ENCODE assay signal across 21 cellular contexts in genomic region chr15:77454265-77454664, GRCh38.
"Had no signal": no experiment of that assay in that cellular context is flagged by ENCODE, and none has a peak within 500 bp of the region (broad histone marks: within the 10 kb centered on the region; RNA-seq: fewer than 3 reads in every experiment).

No MANE protein-coding gene starts in this region.

- H3K27me3 ChIP-seq: colonic mucosa, neutrophil, testis, upper lobe of left lung had no signal

- ATAC-seq: activated CD4-positive, CD25-positive, alpha-beta regulatory T cell treated with anti-CD3 and anti-CD28 coated beads, Interleukin-2, amount 50 U/mL, for 24 hours; esophagus mucosa; left lobe of liver; mucosa of descending colon; naive thymus-derived CD4-positive, alpha-beta T cell; right cardiac atrium; stimulated activated naive CD8-positive, alpha-beta T cell treated with anti-CD3 and anti-CD28 coated beads, Interleukin-15, amount 100 ng/mL, for 72 hours; T-cell had no signal

- H3K27me3 Mint-ChIP-seq: activated naive CD8-positive, alpha-beta T cell treated with anti-CD3 and anti-CD28 coated beads, Interleukin-2, amount 10 ng/mL, durations not matched to agents 7 days and 5 days; naive thymus-derived CD4-positive, alpha-beta T cell; progenitor cell of endocrine pancreas; stimulated activated naive CD8-positive, alpha-beta T cell treated with anti-CD3 and anti-CD28 coated beads, Interleukin-15, amount 100 ng/mL, for 72 hours; T-cell had no signal

- H3K9me3 Mint-ChIP-seq: activated naive CD8-positive, alpha-beta T cell treated with anti-CD3 and anti-CD28 coated beads, Interleukin-2, amount 10 ng/mL, durations not matched to agents 7 days and 5 days; activated T-helper 1 cell treated with anti-CD3 and anti-CD28 coated beads, Interleukin-12 subunit alpha, Interleukin-12 subunit beta, Interleukin-2, Interleukin-4 antibody, amounts not matched to agents 30 ng/mL and 10 ng/mL and 1 ng/mL, durations not matched to agents 14 hours and 24 hours and 36 hours; stimulated activated naive CD8-positive, alpha-beta T cell treated with anti-CD3 and anti-CD28 coated beads, Interleukin-15, amount 100 ng/mL, for 72 hours; T-cell had no signal

- H3K27ac Mint-ChIP-seq: activated naive CD8-positive, alpha-beta T cell treated with anti-CD3 and anti-CD28 coated beads, Interleukin-2, amount 10 ng/mL, durations not matched to agents 7 days and 5 days; activated T-helper 1 cell treated with anti-CD3 and anti-CD28 coated beads, Interleukin-12 subunit alpha, Interleukin-12 subunit beta, Interleukin-2, Interleukin-4 antibody, amounts not matched to agents 30 ng/mL and 10 ng/mL and 1 ng/mL, durations not matched to agents 14 hours and 24 hours and 36 hours; naive thymus-derived CD4-positive, alpha-beta T cell; progenitor cell of endocrine pancreas; stimulated activated naive CD8-positive, alpha-beta T cell treated with anti-CD3 and anti-CD28 coated beads, Interleukin-15, amount 100 ng/mL, for 72 hours; T-cell had no signal

- H3K4me3 Mint-ChIP-seq: activated naive CD8-positive, alpha-beta T cell treated with anti-CD3 and anti-CD28 coated beads, Interleukin-2, amount 10 ng/mL, durations not matched to agents 7 days and 5 days; activated T-helper 1 cell treated with anti-CD3 and anti-CD28 coated beads, Interleukin-12 subunit alpha, Interleukin-12 subunit beta, Interleukin-2, Interleukin-4 antibody, amounts not matched to agents 30 ng/mL and 10 ng/mL and 1 ng/mL, durations not matched to agents 14 hours and 24 hours and 36 hours; naive thymus-derived CD4-positive, alpha-beta T cell; stimulated activated naive CD8-positive, alpha-beta T cell treated with anti-CD3 and anti-CD28 coated beads, Interleukin-15, amount 100 ng/mL, for 72 hours; T-cell had no signal

- H3K27ac ChIP-seq: colonic mucosa, neutrophil, testis had no signal

- H3K4me3 ChIP-seq: colonic mucosa, mucosa of descending colon, testis, upper lobe of left lung had no signal

- H3K9me3 ChIP-seq: colonic mucosa, mucosa of descending colon, neutrophil, testis, upper lobe of left lung had no signal

- DNase-seq: activated CD4-positive, alpha-beta T cell treated with anti-CD3 and anti-CD28 coated beads, Interleukin-2, amount 50 U/mL, for 1 hour; activated CD8-positive, alpha-beta memory T cell treated with anti-CD3 and anti-CD28 coated beads for 24 hours; activated naive CD8-positive, alpha-beta T cell treated with anti-CD3 and anti-CD28 coated beads, Interleukin-2, amount 10 ng/mL, durations not matched to agents 7 days and 5 days; aorta; colonic mucosa; foreskin melanocyte; mucosa of descending colon; naive thymus-derived CD4-positive, alpha-beta T cell; right cardiac atrium; small intestine; stimulated activated naive CD8-positive, alpha-beta T cell treated with anti-CD3 and anti-CD28 coated beads, Interleukin-15, amount 100 ng/mL, for 72 hours; T-cell; T1000; testis; upper lobe of left lung had no signal

- H3K36me3 ChIP-seq: colonic mucosa had no signal

- H3K4me1 ChIP-seq: colonic mucosa had no signal
